Comparison of ENCODE assay signal across 17 cellular contexts in the genomic region with DNA sequence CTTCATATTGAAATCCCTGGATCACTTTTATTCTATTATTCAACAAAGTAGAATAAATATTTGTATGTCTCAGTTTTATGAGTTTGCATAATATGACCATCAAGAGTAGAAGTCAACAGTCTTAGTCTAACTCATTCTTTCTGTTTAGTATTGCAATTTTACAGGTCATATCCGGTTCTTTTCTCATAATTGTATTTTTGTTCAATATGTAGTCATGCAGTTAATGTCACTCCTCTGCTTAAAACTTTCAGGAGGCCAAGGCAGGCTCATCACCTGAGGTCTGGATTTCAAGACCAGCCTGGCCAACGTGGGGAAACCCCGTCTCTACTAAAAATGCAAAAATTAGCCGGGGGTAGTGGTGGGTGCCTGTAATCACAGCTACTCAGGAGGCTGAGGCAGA.
"Had no signal": no experiment of that assay in that cellular context is flagged by ENCODE, and none has a peak within 500 bp of the region (broad histone marks: within the 10 kb centered on the region; RNA-seq: fewer than 3 reads in every experiment).

No MANE protein-coding gene starts in this region.

- H3K27ac ChIP-seq: dorsolateral prefrontal cortex, lower lobe of right lung, parathyroid adenoma, right lobe of liver, suprapubic skin, transverse colon, upper lobe of right lung, vagina had no signal

- DNase-seq: dorsolateral prefrontal cortex; effector CD4-positive, alpha-beta T cell; head of caudate nucleus; left ventricle myocardium superior; lower lobe of right lung; naive thymus-derived CD8-positive, alpha-beta T cell; nephron progenitor cell; right lobe of liver; small intestine; stimulated activated CD4-positive, alpha-beta T cell treated with anti-CD3 and anti-CD28 coated beads, Interleukin-15, amount 100 ng/mL, for 24 hours; stimulated activated CD4-positive, alpha-beta T cell treated with anti-CD3 and anti-CD28 coated beads, Interleukin-2, amount 100 ng/mL, for 48 hours; stimulated activated naive B cell treated with anti-CD40 and anti-IgM and Interleukin-4, amounts not matched to agents 10 μg/mL and 1 μg/mL and 100 μg/mL, for 72 hours; transverse colon; upper lobe of right lung had no signal

- ATAC-seq: left ventricle myocardium superior; lower lobe of right lung; naive thymus-derived CD8-positive, alpha-beta T cell; right lobe of liver; stimulated activated naive B cell treated with anti-CD40 and anti-IgM and Interleukin-4, amounts not matched to agents 10 μg/mL and 1 μg/mL and 100 μg/mL, for 72 hours; upper lobe of right lung had no signal
